Comparison of ENCODE assay signal across 11 cellular contexts in the genomic region with DNA sequence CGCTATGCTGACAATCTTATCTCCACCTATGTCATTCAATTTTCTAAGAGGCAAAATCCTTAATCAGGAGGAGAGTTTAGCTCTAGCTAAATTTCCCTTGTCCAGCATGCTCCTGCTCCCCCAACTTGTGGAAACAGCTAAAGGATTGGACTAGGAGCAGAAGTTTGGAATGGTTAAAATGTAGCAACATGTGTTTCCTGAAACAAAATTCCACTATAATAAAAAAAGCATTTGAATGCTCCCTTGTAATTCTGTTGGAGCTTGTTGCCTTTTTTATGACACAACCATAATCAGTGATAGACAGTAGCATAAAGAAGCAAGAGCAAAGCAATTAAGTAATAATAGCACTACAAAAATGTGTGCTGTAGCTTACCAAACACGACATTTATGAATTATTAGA. TPM values are rescaled to one million over a fixed set of nuclear protein-coding genes. Genes with fewer than 3 reads are reported as not detected.
DNase-seq lines count a peak whose midpoint lies in the region; ATAC-seq and TF ChIP-seq lines count a peak whose summit lies in the region.
"Had no signal": no experiment of that assay in that cellular context is flagged by ENCODE, and none has a peak within 500 bp of the region (broad histone marks: within the 10 kb centered on the region; RNA-seq: fewer than 3 reads in every experiment).

No MANE protein-coding gene starts in this region.

- no peak overlapping the region for H3K27ac ChIP-seq in upper lobe of left lung
- H3K27ac ChIP-seq: breast epithelium had no signal

- WGBS in upper lobe of left lung, 2 donors: 44 to 47% methylated on average over 2 of the region's 2 CpGs

- TF ChIP-seq EP300 in upper lobe of left lung (IDR thresholded peaks at IDR 0.05): no peak

- no peaks in the 10 kb centered on the region for H3K27me3 ChIP-seq in upper lobe of left lung
- H3K27me3 ChIP-seq: breast epithelium had no signal

- no peaks in the 10 kb centered on the region for H3K9me3 ChIP-seq in upper lobe of left lung
- H3K9me3 ChIP-seq: breast epithelium had no signal

- no peak for ATAC-seq in activated naive CD8-positive, alpha-beta T cell treated with anti-CD3 and anti-CD28 coated beads, Interleukin-2, amount 50 U/mL, for 24 hours
- ATAC-seq in upper lobe of left lung (ENCODE audit: low FRiP score in 2 of 2) (no peak), GM19324 (IDR thresholded peaks at IDR 0.05; ENCODE audit: low FRiP score, unreplicated experiment) (no peak), GM18498 (IDR thresholded peaks at IDR 0.05; ENCODE audit: unreplicated experiment) (no peak)

- peaks cover 99% of the 10 kb centered on the region for H3K4me1 Mint-ChIP-seq in activated naive CD8-positive, alpha-beta T cell treated with anti-CD3 and anti-CD28 coated beads, Interleukin-2, amount 50 U/mL, for 24 hours
- peaks cover 64% of the 10 kb centered on the region for H3K4me1 Mint-ChIP-seq in mesothelial cell of epicardium

- H3K9me3 Mint-ChIP-seq in activated naive CD8-positive, alpha-beta T cell treated with anti-CD3 and anti-CD28 coated beads, Interleukin-2, amount 50 U/mL, for 24 hours: no peaks in the 10 kb centered on the region
- H3K9me3 Mint-ChIP-seq in mesothelial cell of epicardium: no peaks in the 10 kb centered on the region

- H3K4me1 ChIP-seq in upper lobe of left lung: peaks cover 85 to 96% (median 91%) of the 10 kb centered on the region in 4 donors

- H3K4me3 Mint-ChIP-seq in activated naive CD8-positive, alpha-beta T cell treated with anti-CD3 and anti-CD28 coated beads, Interleukin-2, amount 50 U/mL, for 24 hours: peak overlapping the region; percentile 90
- H3K4me3 Mint-ChIP-seq in mesothelial cell of epicardium: no peak overlapping the region

- peak; percentile 21 for DNase-seq in AG20443 (ENCODE audit: low spot score)
- DNase-seq in GM12865 (ENCODE audit: low read depth): no peak
- DNase-seq in activated naive CD8-positive, alpha-beta T cell treated with anti-CD3 and anti-CD28 coated beads, Interleukin-2, amount 50 U/mL, for 24 hours: no peak
- DNase-seq in mesothelial cell of epicardium (ENCODE audit: low spot score in 2 of 2, unreplicated experiment in 2 of 2): no peak
- DNase-seq in upper lobe of left lung: no peak
- no peak for DNase-seq in glomerular visceral epithelial cell (ENCODE audit: extremely low spot score)
- DNase-seq: NCI-H1105, NCI-H774 had no signal

- peaks cover 49% of the 10 kb centered on the region for H3K36me3 Mint-ChIP-seq in activated naive CD8-positive, alpha-beta T cell treated with anti-CD3 and anti-CD28 coated beads, Interleukin-2, amount 50 U/mL, for 24 hours (ENCODE audit: low read depth)
- peaks cover 2% of the 10 kb centered on the region for H3K36me3 Mint-ChIP-seq in mesothelial cell of epicardium

- H3K36me3 ChIP-seq in upper lobe of left lung: peaks cover 0 to 5% (median 0%) of the 10 kb centered on the region in 4 donors
- H3K36me3 ChIP-seq: breast epithelium had no signal

- H3K27me3 Mint-ChIP-seq in activated naive CD8-positive, alpha-beta T cell treated with anti-CD3 and anti-CD28 coated beads, Interleukin-2, amount 50 U/mL, for 24 hours: no peaks in the 10 kb centered on the region
- H3K27me3 Mint-ChIP-seq in mesothelial cell of epicardium (ENCODE audit: low read depth): no peaks in the 10 kb centered on the region

- H3K4me3 ChIP-seq in GM12865 (ENCODE audit: low read depth, low read length): peak overlapping the region; percentile 41; the same call in 1 of the 2 replicates
- no peak overlapping the region for H3K4me3 ChIP-seq in upper lobe of left lung
- H3K4me3 ChIP-seq: breast epithelium had no signal

- peak overlapping the region; percentile 67 for H3K27ac Mint-ChIP-seq in activated naive CD8-positive, alpha-beta T cell treated with anti-CD3 and anti-CD28 coated beads, Interleukin-2, amount 50 U/mL, for 24 hours
- peak overlapping the region; percentile 13 for H3K27ac Mint-ChIP-seq in mesothelial cell of epicardium

- no peak for TF ChIP-seq CTCF in GM12865 (IDR thresholded peaks at IDR 0.05; ENCODE audit: insufficient read depth, low read depth, low read length, missing control alignments)
- no peak for TF ChIP-seq CTCF in mesothelial cell of epicardium (IDR thresholded peaks at IDR 0.05; ENCODE audit: unreplicated experiment)
- TF ChIP-seq CTCF in upper lobe of left lung (IDR thresholded peaks at IDR 0.05): no peak

- no peak for TF ChIP-seq POLR2A in upper lobe of left lung (IDR thresholded peaks at IDR 0.05)

RNA-seq across cellular contexts. Expression of gene ACTR3, which starts 6.9 kb away (rescaled TPM):
- total RNA-seq in mesothelial cell of epicardium: 150 to 163 TPM (median 151 TPM) in 3 replicates
- 100 to 1,000 TPM in 4 of 6 donors, 10 to 100 TPM in 2; 79.6 to 304 (median 139) TPM for total RNA-seq in upper lobe of left lung
